8 cellular contexts compared by ENCODE assay signal in the genomic region with DNA sequence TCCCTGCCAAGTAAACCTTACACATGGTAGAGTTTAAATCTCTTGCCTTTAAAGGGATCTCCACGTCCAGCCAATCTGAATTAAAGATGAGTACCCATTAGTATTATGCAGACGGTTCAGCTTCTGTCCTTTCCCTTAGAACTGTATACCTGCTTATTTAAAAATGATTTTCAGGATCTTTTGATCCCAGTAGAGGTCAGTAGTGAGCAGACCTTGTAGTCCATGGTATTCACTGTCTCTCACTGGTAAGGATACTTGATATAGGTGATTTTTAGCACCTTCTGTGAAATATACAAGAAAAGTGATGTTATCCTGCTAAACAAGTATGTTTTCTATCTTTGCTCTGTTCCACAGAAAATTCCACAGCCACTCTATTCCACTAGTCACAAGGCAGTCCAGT.
DNase-seq lines count a peak whose midpoint lies in the region; ATAC-seq, FAIRE-seq and TF ChIP-seq lines count a peak whose summit lies in the region.

No MANE protein-coding gene starts in this region.

- H3K27me3 ChIP-seq in BJ (ENCODE audit: control insufficient read depth, insufficient read depth, low read length) (no peaks in the 10 kb centered on the region), fibroblast of lung (ENCODE audit: control insufficient read depth, insufficient read depth, low read length) (no peaks in the 10 kb centered on the region)

- H3K4me2 ChIP-seq in fibroblast of lung (ENCODE audit: extremely low read depth, insufficient read depth, low read length), result no peak overlapping the region

- no peak overlapping the region for H3K27ac ChIP-seq in fibroblast of lung (ENCODE audit: insufficient read depth, low read length)

- ATAC-seq in HG03520 (IDR thresholded peaks at IDR 0.05; ENCODE audit: unreplicated experiment), result peak; percentile 66

- no peaks in the 10 kb centered on the region for H3K79me2 ChIP-seq in fibroblast of lung (ENCODE audit: control insufficient read depth, insufficient read depth, low read length)

- no peak overlapping the region for H3K4me3 ChIP-seq in BJ (ENCODE audit: low read depth, low read length)
- H3K4me3 ChIP-seq in fibroblast of lung (replicated peaks in 1 of 4; ENCODE audit: control extremely low read depth in 1 of 4, insufficient read depth in 1 of 4, low read depth in 3 of 4, low read length in 4 of 4), result no peak overlapping the region
- no peak overlapping the region for H3K4me3 ChIP-seq in retinal pigment epithelial cell (ENCODE audit: low read length)

- DNase-seq in BJ (ENCODE audit: low read depth) (no peak), GM19239 (ENCODE audit: insufficient read length, low spot score) (peak; percentile 2), OCI-M1 (lab: John Stamatoyannopoulos, UW) (peak; percentile 78), fibroblast of lung (ENCODE audit: low read depth in 2 of 2) (peak; percentile 27 to 75), retinal pigment epithelial cell (ENCODE audit: low read depth) (peak; percentile 5)
- DNase-seq in stimulated activated CD4-positive, alpha-beta T cell treated with anti-CD3 and anti-CD28 coated beads, Interleukin-2, amount 100 ng/mL, for 24 hours, result no peak
- no peak for DNase-seq in activated CD4-positive, alpha-beta T cell treated with anti-CD3 and anti-CD28 coated beads for 4 hours

- no peaks in the 10 kb centered on the region for H3K9me3 ChIP-seq in fibroblast of lung (ENCODE audit: control insufficient read depth, insufficient read depth, low read depth, low read length)

- TF ChIP-seq CTCF in BJ (IDR thresholded peaks at IDR 0.05; ENCODE audit: insufficient read depth, low read depth, low read length) (peak; percentile 73), fibroblast of lung (conservative IDR thresholded peaks at IDR 0.05 in 1 of 2, IDR thresholded peaks at IDR 0.05 in 1 of 2; ENCODE audit: low read depth in 1 of 2, low read length in 2 of 2) (peak; percentile 50 to 70), retinal pigment epithelial cell (conservative IDR thresholded peaks at IDR 0.05; ENCODE audit: low read depth, low read length) (peak; percentile 64)

- CTCF ChIA-PET in BJ (lab: Yijun Ruan, JAX), result interaction anchor here (0.7 to 1.3 kb wide), 2 partner anchors 14 to 17 kb away, joined by 3 read pairs; no protein-coding TSS in a partner anchor

- H3K36me3 ChIP-seq in BJ (ENCODE audit: control insufficient read depth, insufficient read depth, low read length) (no peaks in the 10 kb centered on the region), fibroblast of lung (ENCODE audit: control insufficient read depth, insufficient read depth, low read length) (no peaks in the 10 kb centered on the region)

- H2AFZ ChIP-seq in fibroblast of lung (ENCODE audit: low read length), result no peak overlapping the region

- POLR2A ChIA-PET in BJ (lab: Charles Lee), result no interaction called here

- no peak for FAIRE-seq in GM19239 (lab: Jason Lieb, UNC)

- no peak overlapping the region for H3K9ac ChIP-seq in fibroblast of lung (ENCODE audit: insufficient read depth, low read length)

- no peaks in the 10 kb centered on the region for H3K4me1 ChIP-seq in fibroblast of lung (ENCODE audit: control insufficient read depth, extremely low read depth, insufficient read depth, low read length)

- no peaks in the 10 kb centered on the region for H4K20me1 ChIP-seq in fibroblast of lung (ENCODE audit: control insufficient read depth, extremely low read depth, insufficient read depth, low read length)

Comparison
In these comparisons a context has a peak if more than half of its experiments do, and no peak if none do; other contexts are left out.
1. DNase-seq: peak in GM19239 (single experiment), OCI-M1 (single experiment), fibroblast of lung (2 of 2) and retinal pigment epithelial cell (single experiment); none in BJ (single experiment), stimulated activated CD4-positive, alpha-beta T cell treated with anti-CD3 and anti-CD28 coated beads, Interleukin-2, amount 100 ng/mL, for 24 hours (0 of 2) and activated CD4-positive, alpha-beta T cell treated with anti-CD3 and anti-CD28 coated beads for 4 hours (0 of 2).
2. Peak in every context shown above with its lines, with median percentiles within 50 percentile points of each other: CTCF ChIP-seq.